Comparison of ENCODE assay signal across 1 cellular context in genomic region chr10:86678999-86679792, GRCh38.
TF ChIP-seq lines count a peak whose summit lies in the region.

No MANE protein-coding gene starts in this region.

TF ChIP-seq in K562, 482 proteins besides CTCF, POLR2A, EP300 and RAD21 (continued from another document):
- TF ChIP-seq MGA (IDR thresholded peaks at IDR 0.05) (peak; percentile 79), ZNF766 (CRISPR knock-in tag; conservative IDR thresholded peaks at IDR 0.05) (no peak), FOXK1 (CRISPR knock-in tag; IDR thresholded peaks at IDR 0.05; ENCODE audit: borderline replicate concordance) (0 out of 2 replicates have a peak, but pooled peaks have one; percentile 18), BHLHE40 (IDR thresholded peaks at IDR 0.05; ENCODE audit: low read length) (peak; percentile 20; the same call in 1 of the 2 replicates), SPI1 (IDR thresholded peaks at IDR 0.05; ENCODE audit: borderline replicate concordance, low read depth, low read length) (peak; percentile 73), CREB3L1 (IDR thresholded peaks at IDR 0.05; ENCODE audit: borderline replicate concordance, low read depth) (no peak), TFAP4 (CRISPR knock-in tag; IDR thresholded peaks at IDR 0.05; ENCODE audit: borderline replicate concordance) (peak; percentile 17; the same call in 1 of the 2 replicates), ZNF217 (CRISPR knock-in tag; IDR thresholded peaks at IDR 0.05) (no peak), MCM7 (IDR thresholded peaks at IDR 0.05) (no peak), ZNF592 (IDR thresholded peaks at IDR 0.05) (peak; percentile 40; the same call in 1 of the 2 replicates), ZNF431 (CRISPR knock-in tag; IDR thresholded peaks at IDR 0.05) (peak; percentile 26; the same call in 1 of the 2 replicates), E2F6 (IDR thresholded peaks at IDR 0.05; ENCODE audit: borderline replicate concordance in 1 of 2, extremely low read depth in 1 of 2, insufficient read depth in 1 of 2, insufficient read length in 1 of 2, low read depth in 1 of 2, low read length in 1 of 2, poor library complexity in 1 of 2, severe bottlenecking in 1 of 2) (peak; percentile 53 to 60), L3MBTL2 (IDR thresholded peaks at IDR 0.05) (peak; percentile 89), HMBOX1 (IDR thresholded peaks at IDR 0.05) (0 out of 2 replicates have a peak, but pooled peaks have one; percentile 38), GABPB1 (CRISPR knock-in tag; IDR thresholded peaks at IDR 0.05) (peak; percentile 70; the same call in 1 of the 2 replicates), USF1 (CRISPR knock-in tag; IDR thresholded peaks at IDR 0.05) (peak; percentile 58), MNT (conservative IDR thresholded peaks at IDR 0.05) (peak in 1 of 2 experiments; percentile 44; a peak in 1 of 4 replicates), ZBTB33 (CRISPR knock-in tag; IDR thresholded peaks at IDR 0.05) (0 out of 2 replicates have a peak, but pooled peaks have one; percentile 35), ZFX (CRISPR knock-in tag; IDR thresholded peaks at IDR 0.05) (peak; percentile 20; the same call in 1 of the 2 replicates), KAT8 (IDR thresholded peaks at IDR 0.05; ENCODE audit: low read depth) (no peak), MAX (CRISPR knock-in tag; IDR thresholded peaks at IDR 0.05) (peak; percentile 73), ARID1B (IDR thresholded peaks at IDR 0.05) (0 out of 2 replicates have a peak, but pooled peaks have one; percentile 22), TAF15 (IDR thresholded peaks at IDR 0.05; ENCODE audit: low read depth, low read length) (no peak)
TF ChIP-seq in K562: peak in this region for 18.
